ENCODE assay signal across 24 cellular contexts in genomic region chr4:156638332-156638731, GRCh38.
DNase-seq lines count a peak whose midpoint lies in the region; ATAC-seq and TF ChIP-seq lines count a peak whose summit lies in the region.
"Had no signal": no experiment of that assay in that cellular context is flagged by ENCODE, and none has a peak within 500 bp of the region (broad histone marks: within the 10 kb centered on the region; RNA-seq: fewer than 3 reads in every experiment).

No MANE protein-coding gene starts in this region.

- no peak for TF ChIP-seq POLR2A in IMR-90 (IDR thresholded peaks at IDR 0.05; ENCODE audit: low read depth, low read length)

- H2BK20ac ChIP-seq in IMR-90 (ENCODE audit: low read depth, low read length): peak overlapping the region; percentile 38; the same call in 1 of the 2 replicates

- H3K23ac ChIP-seq in IMR-90 (ENCODE audit: low read depth, low read length): no peak overlapping the region; the same call in 1 of the 2 replicates

- H3K9me3 ChIP-seq in IMR-90 (ENCODE audit: control insufficient read depth, insufficient read depth, low read length): no peaks in the 10 kb centered on the region
- H3K9me3 ChIP-seq: esophagus muscularis mucosa, MG63, tibial artery had no signal

- no peak overlapping the region for H3K4me2 ChIP-seq in IMR-90 (ENCODE audit: low read depth, low read length)

- H3K9me1 ChIP-seq in IMR-90 (ENCODE audit: insufficient read depth, low read length): peaks cover 2% of the 10 kb centered on the region

- no peak overlapping the region; the same call in 1 of the 2 replicates for H3K18ac ChIP-seq in IMR-90 (ENCODE audit: low read depth, low read length)

- no peak overlapping the region for H2AFZ ChIP-seq in IMR-90 (replicated peaks; ENCODE audit: low read length, poor library complexity)

- peak overlapping the region; percentile 29; the same call in 1 of the 2 replicates for H3K4ac ChIP-seq in IMR-90 (ENCODE audit: low read depth, low read length)

- TF ChIP-seq CTCF in IMR-90 (conservative IDR thresholded peaks at IDR 0.05; ENCODE audit: low read depth, low read length) (no peak), astrocyte of the spinal cord (IDR thresholded peaks at IDR 0.05; ENCODE audit: low read depth, low read length) (no peak), dorsolateral prefrontal cortex (IDR thresholded peaks at IDR 0.05 in 54 of 56, conservative IDR thresholded peaks at IDR 0.05 in 2 of 56; ENCODE audit: low read depth in 1 of 56, partially characterized antibody in 56 of 56) (no peak)

- H2AK9ac ChIP-seq in IMR-90 (replicated peaks; ENCODE audit: low read depth, low read length, poor library complexity): no peak overlapping the region

- peak overlapping the region; percentile 81 for H2BK5ac ChIP-seq in IMR-90 (ENCODE audit: low read depth, low read length, poor library complexity, severe bottlenecking)

- POLR2A ChIA-PET in IMR-90 (lab: Charles Lee; ENCODE audit: unreplicated experiment): no interaction called here

- H4K5ac ChIP-seq in IMR-90 (ENCODE audit: low read depth, low read length): no peak overlapping the region

- intact Hi-C loops in IMR-90 (cut with micrococcal nuclease): loop anchor here (2.0 to 5.0 kb wide), 2 partner anchors 162 to 334 kb away; partner anchors contain the start of gene PDGFC
- intact Hi-C loops in dorsolateral prefrontal cortex (cut with DNase I): no loop called here

- 0 out of 2 replicates have a peak overlapping the region, but pooled peaks have one; percentile 45 for H2BK120ac ChIP-seq in IMR-90 (ENCODE audit: low read depth, low read length)

- H3K4me3 ChIP-seq in IMR-90 (ENCODE audit: insufficient read depth, low read depth, low read length) (no peak overlapping the region), astrocyte of the spinal cord (ENCODE audit: low read depth, low read length) (no peak overlapping the region), dorsolateral prefrontal cortex (no peak overlapping the region)
- H3K4me3 ChIP-seq: esophagus muscularis mucosa, MG63, tibial artery had no signal

- in situ Hi-C loops in IMR-90 (cut with MboI; ENCODE audit: low sequenced_read_pairs): no loop called here
- in situ Hi-C loops in astrocyte of the spinal cord (cut with HindIII; ENCODE audit: low sequenced_read_pairs): no loop called here

- H2AK5ac ChIP-seq in IMR-90 (ENCODE audit: low read depth, low read length): no peak overlapping the region

- peak overlapping the region in 1 of 2 experiments; percentile 76; a peak in 1 of 4 replicates for H4K8ac ChIP-seq in IMR-90 (ENCODE audit: low read depth in 2 of 2, low read length in 2 of 2)

- H3K27me3 ChIP-seq in IMR-90 (ENCODE audit: control insufficient read depth, insufficient read depth, low read length) (no peaks in the 10 kb centered on the region), dorsolateral prefrontal cortex (no peaks in the 10 kb centered on the region)
- H3K27me3 ChIP-seq: esophagus muscularis mucosa, MG63, tibial artery had no signal

- H3K56ac ChIP-seq in IMR-90 (ENCODE audit: extremely low read depth, insufficient read depth, low read length): no peak overlapping the region

- H2BK15ac ChIP-seq in IMR-90 (ENCODE audit: low read depth, low read length): no peak overlapping the region

- CTCF ChIA-PET in IMR-90 (lab: Yijun Ruan, JAX): no interaction called here

- H3K4me1 ChIP-seq in IMR-90 (ENCODE audit: control insufficient read depth, insufficient read depth, low read length): peaks cover 5% of the 10 kb centered on the region; the same call in 1 of the 2 replicates

- no peaks in the 10 kb centered on the region for H3K79me1 ChIP-seq in IMR-90 (ENCODE audit: low read depth in 1 of 2, low read length in 2 of 2)

- no peaks in the 10 kb centered on the region for H3K36me3 ChIP-seq in IMR-90 (ENCODE audit: control insufficient read depth, insufficient read depth, low read length)
- H3K36me3 ChIP-seq: esophagus muscularis mucosa, MG63, tibial artery had no signal

- DNase-seq in A172 (ENCODE audit: low spot score) (peak; percentile 18), IMR-90 (peak; percentile 53), astrocyte of the spinal cord (ENCODE audit: low read depth, low spot score) (peak; percentile 57), iPS-NIHi11 (ENCODE audit: low spot score) (peak; percentile 14), NCI-H128 (lab: John Stamatoyannopoulos, UW; ENCODE audit: unreplicated experiment) (no peak), dorsolateral prefrontal cortex (no peak), amygdala (lab: John Stamatoyannopoulos, UW) (no peak)
- DNase-seq in activated effector memory CD4-positive, alpha-beta T cell treated with anti-CD3 and anti-CD28 coated beads, Interleukin-2, amount 50 U/mL, for 16 hours: no peak
- DNase-seq: activated CD8-positive, alpha-beta T cell treated with anti-CD3 and anti-CD28 coated beads for 36 hours; activated naive CD4-positive, alpha-beta T cell treated with anti-CD3 and anti-CD28 coated beads, Interleukin-2, amount 50 U/mL, for 16 hours; activated T-cell treated with anti-CD3 and anti-CD28 coated beads, Interleukin-2, amount 50 U/mL, for 4 hours; CD4-positive, CD25-positive, alpha-beta regulatory T cell; effector CD4-positive, alpha-beta T cell; hippocampal formation; kidney glomerular epithelial cell; NCI-H187; NCI-H524 treated with DMSO at 0.1 percent for 48 hours; stimulated activated naive CD4-positive, alpha-beta T cell; T-helper 17 cell; tibial artery had no signal

- no peaks in the 10 kb centered on the region for H4K20me1 ChIP-seq in IMR-90 (ENCODE audit: insufficient read depth, low read length)

- peak; percentile 69 for ATAC-seq in IMR-90 (ENCODE audit: low read depth)
- ATAC-seq: activated CD8-positive, alpha-beta T cell treated with anti-CD3 and anti-CD28 coated beads for 36 hours; activated T-cell treated with anti-CD3 and anti-CD28 coated beads, Interleukin-2, amount 50 U/mL, for 4 hours; T-helper 17 cell; WTC11 had no signal

- TF ChIP-seq RAD21 in IMR-90 (IDR thresholded peaks at IDR 0.05; ENCODE audit: low read length): no peak

- no peak overlapping the region for H3K14ac ChIP-seq in IMR-90 (replicated peaks; ENCODE audit: low read depth, low read length)

- H4K91ac ChIP-seq in IMR-90 (ENCODE audit: insufficient read depth, low read depth, low read length): no peak overlapping the region

- dilution Hi-C loops in IMR-90 (cut with HindIII; ENCODE audit: low sequenced_read_pairs, unreplicated experiment): no loop called here

- H3K9ac ChIP-seq in IMR-90 (ENCODE audit: low read depth, low read length): no peak overlapping the region

- no TSS peak for BruUV-seq in IMR-90 (replicated peaks; lab: Mats Ljungman, UMichigan)

- no CpG with 5 or more reads among the region's 5 CpGs for WGBS in IMR-90 (ENCODE audit: extremely low coverage in 2 of 2, insufficient read length in 1 of 2), 2 experiments

- no peak overlapping the region for H3K27ac ChIP-seq in IMR-90 (ENCODE audit: insufficient read depth, low read length)
- no peak overlapping the region for H3K27ac ChIP-seq in dorsolateral prefrontal cortex
- H3K27ac ChIP-seq: 22Rv1, esophagus muscularis mucosa had no signal

TF ChIP-seq in IMR-90, 13 proteins besides CTCF, POLR2A, EP300 and RAD21:
- TF ChIP-seq SMC3 (IDR thresholded peaks at IDR 0.05; ENCODE audit: low read depth, low read length): no peak
- no peak for TF ChIP-seq CHD1 (IDR thresholded peaks at IDR 0.05; ENCODE audit: low read depth, low read length)
- no peak for TF ChIP-seq FOS (IDR thresholded peaks at IDR 0.05; ENCODE audit: low read depth, low read length)
- TF ChIP-seq RCOR1 (IDR thresholded peaks at IDR 0.05; ENCODE audit: insufficient replicate concordance, low read length): no peak
- no peak for TF ChIP-seq RFX5 (IDR thresholded peaks at IDR 0.05; ENCODE audit: low read depth, low read length)
- no peak for TF ChIP-seq BHLHE40 (IDR thresholded peaks at IDR 0.05; ENCODE audit: low read depth, low read length)
- no peak for TF ChIP-seq MAZ (IDR thresholded peaks at IDR 0.05; ENCODE audit: borderline replicate concordance, low read depth, low read length)
- TF ChIP-seq ELK1 (IDR thresholded peaks at IDR 0.05; ENCODE audit: borderline replicate concordance, low read depth, low read length): no peak
- no peak for TF ChIP-seq MAFK (IDR thresholded peaks at IDR 0.05; ENCODE audit: low read depth, low read length)
- no peak for TF ChIP-seq NFE2L2 (IDR thresholded peaks at IDR 0.05; ENCODE audit: low read depth, low read length)
- no peak for TF ChIP-seq CEBPB (IDR thresholded peaks at IDR 0.05; ENCODE audit: low read depth, low read length)
- TF ChIP-seq MXI1 (IDR thresholded peaks at IDR 0.05; ENCODE audit: borderline replicate concordance, low read depth, low read length): no peak
- no peak for TF ChIP-seq USF2 (IDR thresholded peaks at IDR 0.05; ENCODE audit: low read depth, low read length)

Comparison
In these comparisons a context has a peak if more than half of its experiments do, and no peak if none do; other contexts are left out.
1. DNase-seq: peak in A172 (single experiment), IMR-90 (single experiment), astrocyte of the spinal cord (single experiment) and iPS-NIHi11 (single experiment); none in NCI-H128 (single experiment), dorsolateral prefrontal cortex (0 of 10), activated effector memory CD4-positive, alpha-beta T cell treated with anti-CD3 and anti-CD28 coated beads, Interleukin-2, amount 50 U/mL, for 16 hours (single experiment) and amygdala (0 of 56).